29 cellular contexts compared by ENCODE assay signal in the genomic region with DNA sequence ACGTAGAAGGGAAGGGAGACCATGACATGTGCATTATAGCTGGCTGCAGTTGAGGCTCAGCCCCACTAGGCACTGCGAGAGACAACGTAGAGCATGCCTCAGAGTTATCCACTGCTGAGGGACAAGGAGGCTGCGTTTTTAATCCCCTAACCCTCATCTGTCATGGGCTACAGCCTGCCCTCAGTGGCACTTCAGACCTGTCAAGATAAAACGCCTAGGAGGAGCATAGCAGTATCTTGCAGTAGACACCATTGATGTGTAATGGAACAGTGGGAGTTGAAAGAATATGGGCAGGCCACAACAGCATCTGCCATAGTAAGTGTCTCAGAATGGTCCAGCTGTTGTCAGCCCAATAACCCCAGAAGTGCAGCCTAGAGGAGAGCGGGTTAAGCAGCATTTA.
"Had no signal": no experiment of that assay in that cellular context is flagged by ENCODE, and none has a peak within 500 bp of the region (broad histone marks: within the 10 kb centered on the region; RNA-seq: fewer than 3 reads in every experiment).

No MANE protein-coding gene starts in this region.

- H3K4me3 ChIP-seq: adrenal gland, body of pancreas, colonic mucosa, esophagus squamous epithelium had no signal

- H3K4me1 ChIP-seq: adrenal gland, body of pancreas, colonic mucosa had no signal

- H3K4me1 Mint-ChIP-seq: activated CD4-positive, alpha-beta T cell treated with anti-CD3 and anti-CD28 coated beads for 36 hours; activated CD4-positive, alpha-beta T cell treated with anti-CD3 and anti-CD28 coated beads, Interleukin-2, amount 10 ng/mL, durations not matched to agents 24 days and 14 days; activated CD8-positive, alpha-beta memory T cell treated with anti-CD3 and anti-CD28 coated beads, Interleukin-2, amount 10 ng/mL, durations not matched to agents 7 days and 5 days; activated naive CD4-positive, alpha-beta T cell treated with anti-CD3 and anti-CD28 coated beads, Interleukin-2, amount 50 U/mL, for 24 hours; activated naive CD8-positive, alpha-beta T cell treated with anti-CD3 and anti-CD28 coated beads for 36 hours; activated naive CD8-positive, alpha-beta T cell treated with anti-CD3 and anti-CD28 coated beads, Interleukin-2, amount 50 U/mL, for 24 hours had no signal

- H3K36me3 ChIP-seq: adrenal gland, colonic mucosa, esophagus squamous epithelium had no signal

- DNase-seq: activated CD4-positive, alpha-beta memory T cell treated with anti-CD3 and anti-CD28 coated beads for 36 hours; activated CD4-positive, alpha-beta T cell treated with anti-CD3 and anti-CD28 coated beads for 36 hours; activated CD4-positive, alpha-beta T cell treated with anti-CD3 and anti-CD28 coated beads, Interleukin-2, amount 10 ng/mL, durations not matched to agents 24 days and 14 days; activated CD4-positive, CD25-positive, alpha-beta regulatory T cell; activated CD4-positive, CD25-positive, alpha-beta regulatory T cell treated with anti-CD3 and anti-CD28 coated beads, Interleukin-2, amount 50 U/mL, for 72 hours; activated CD8-positive, alpha-beta memory T cell treated with anti-CD3 and anti-CD28 coated beads, Interleukin-2, amount 10 ng/mL, durations not matched to agents 7 days and 5 days; activated CD8-positive, alpha-beta memory T cell treated with anti-CD3 and anti-CD28 coated beads, Interleukin-2, amount 50 U/mL, for 4 hours; activated CD8-positive, alpha-beta T cell treated with anti-CD3 and anti-CD28 coated beads, Interleukin-2, amount 10 ng/mL, durations not matched to agents 7 days and 5 days; activated effector memory CD4-positive, alpha-beta T cell treated with anti-CD3 and anti-CD28 coated beads, Interleukin-2, amount 50 U/mL, for 16 hours; activated naive CD4-positive, alpha-beta T cell treated with anti-CD3 and anti-CD28 coated beads for 36 hours; activated naive CD8-positive, alpha-beta T cell treated with anti-CD3 and anti-CD28 coated beads for 36 hours; activated naive CD8-positive, alpha-beta T cell treated with anti-CD3 and anti-CD28 coated beads, Interleukin-2, amount 50 U/mL, for 24 hours; activated T-cell treated with anti-CD3 and anti-CD28 coated beads, Interleukin-2, amount 50 U/mL, for 1 hour; activated T-cell treated with anti-CD3 and anti-CD28 coated beads, Interleukin-2, amount 50 U/mL, for 48 hours; adrenal gland; amygdala; aorta; body of pancreas; central memory CD4-positive, alpha-beta T cell; cerebellar nuclear complex; colonic mucosa; effector CD8-positive, alpha-beta T cell; esophagus squamous epithelium; head of caudate nucleus; T-helper 2 cell had no signal

- H3K4me3 Mint-ChIP-seq: activated CD4-positive, alpha-beta memory T cell treated with anti-CD3 and anti-CD28 coated beads for 36 hours; activated CD4-positive, alpha-beta T cell treated with anti-CD3 and anti-CD28 coated beads for 36 hours; activated CD4-positive, alpha-beta T cell treated with anti-CD3 and anti-CD28 coated beads, Interleukin-2, amount 10 ng/mL, durations not matched to agents 24 days and 14 days; activated CD8-positive, alpha-beta memory T cell treated with anti-CD3 and anti-CD28 coated beads, Interleukin-2, amount 10 ng/mL, durations not matched to agents 7 days and 5 days; activated CD8-positive, alpha-beta T cell treated with anti-CD3 and anti-CD28 coated beads, Interleukin-2, amount 10 ng/mL, durations not matched to agents 7 days and 5 days; activated naive CD4-positive, alpha-beta T cell treated with anti-CD3 and anti-CD28 coated beads for 36 hours; activated naive CD4-positive, alpha-beta T cell treated with anti-CD3 and anti-CD28 coated beads, Interleukin-2, amount 50 U/mL, for 24 hours; activated naive CD8-positive, alpha-beta T cell treated with anti-CD3 and anti-CD28 coated beads for 36 hours; activated naive CD8-positive, alpha-beta T cell treated with anti-CD3 and anti-CD28 coated beads, Interleukin-2, amount 50 U/mL, for 24 hours; activated T-helper 1 cell treated with anti-CD3 and anti-CD28 coated beads, Interleukin-12 subunit alpha, Interleukin-12 subunit beta, Interleukin-2, Interleukin-4 antibody, amounts not matched to agents 30 ng/mL and 10 ng/mL and 1 ng/mL, durations not matched to agents 14 hours and 24 hours and 36 hours had no signal

- H3K9me3 ChIP-seq: adrenal gland, body of pancreas, colonic mucosa, esophagus squamous epithelium had no signal

- ATAC-seq: activated CD4-positive, alpha-beta T cell treated with anti-CD3 and anti-CD28 coated beads for 36 hours; activated CD8-positive, alpha-beta memory T cell treated with anti-CD3 and anti-CD28 coated beads, Interleukin-2, amount 10 ng/mL, durations not matched to agents 7 days and 5 days; activated CD8-positive, alpha-beta T cell treated with anti-CD3 and anti-CD28 coated beads, Interleukin-2, amount 10 ng/mL, durations not matched to agents 7 days and 5 days; activated naive CD8-positive, alpha-beta T cell treated with anti-CD3 and anti-CD28 coated beads, Interleukin-2, amount 50 U/mL, for 24 hours; body of pancreas had no signal

- H3K27me3 ChIP-seq: adrenal gland, body of pancreas, colonic mucosa, esophagus squamous epithelium had no signal

- H3K27me3 Mint-ChIP-seq: activated CD4-positive, alpha-beta memory T cell treated with anti-CD3 and anti-CD28 coated beads for 36 hours; activated CD4-positive, alpha-beta T cell treated with anti-CD3 and anti-CD28 coated beads for 36 hours; activated CD4-positive, alpha-beta T cell treated with anti-CD3 and anti-CD28 coated beads, Interleukin-2, amount 10 ng/mL, durations not matched to agents 24 days and 14 days; activated CD8-positive, alpha-beta memory T cell treated with anti-CD3 and anti-CD28 coated beads, Interleukin-2, amount 10 ng/mL, durations not matched to agents 7 days and 5 days; activated naive CD8-positive, alpha-beta T cell treated with anti-CD3 and anti-CD28 coated beads for 36 hours; activated naive CD8-positive, alpha-beta T cell treated with anti-CD3 and anti-CD28 coated beads, Interleukin-2, amount 50 U/mL, for 24 hours had no signal

- H3K9me3 Mint-ChIP-seq: activated CD4-positive, alpha-beta memory T cell treated with anti-CD3 and anti-CD28 coated beads for 36 hours; activated CD4-positive, alpha-beta T cell treated with anti-CD3 and anti-CD28 coated beads, Interleukin-2, amount 10 ng/mL, durations not matched to agents 24 days and 14 days; activated naive CD8-positive, alpha-beta T cell treated with anti-CD3 and anti-CD28 coated beads for 36 hours had no signal

- H3K27ac Mint-ChIP-seq: activated CD4-positive, alpha-beta memory T cell treated with anti-CD3 and anti-CD28 coated beads for 36 hours; activated CD4-positive, alpha-beta T cell treated with anti-CD3 and anti-CD28 coated beads for 36 hours; activated CD4-positive, alpha-beta T cell treated with anti-CD3 and anti-CD28 coated beads, Interleukin-2, amount 10 ng/mL, durations not matched to agents 24 days and 14 days; activated CD8-positive, alpha-beta memory T cell treated with anti-CD3 and anti-CD28 coated beads, Interleukin-2, amount 10 ng/mL, durations not matched to agents 7 days and 5 days; activated CD8-positive, alpha-beta T cell treated with anti-CD3 and anti-CD28 coated beads, Interleukin-2, amount 10 ng/mL, durations not matched to agents 7 days and 5 days; activated naive CD4-positive, alpha-beta T cell treated with anti-CD3 and anti-CD28 coated beads for 36 hours; activated naive CD4-positive, alpha-beta T cell treated with anti-CD3 and anti-CD28 coated beads, Interleukin-2, amount 50 U/mL, for 24 hours; activated naive CD8-positive, alpha-beta T cell treated with anti-CD3 and anti-CD28 coated beads for 36 hours; activated naive CD8-positive, alpha-beta T cell treated with anti-CD3 and anti-CD28 coated beads, Interleukin-2, amount 50 U/mL, for 24 hours; activated T-helper 1 cell treated with anti-CD3 and anti-CD28 coated beads, Interleukin-12 subunit alpha, Interleukin-12 subunit beta, Interleukin-2, Interleukin-4 antibody, amounts not matched to agents 30 ng/mL and 10 ng/mL and 1 ng/mL, durations not matched to agents 14 hours and 24 hours and 36 hours; activated T-helper 2 cell treated with anti-CD3 and anti-CD28 coated beads, Interferon-gamma antibody, Interleukin-2, Interleukin-4, amounts not matched to agents 10 μg/mL and 5 μg/mL and 100 μg/mL, durations not matched to agents 14 hours and 24 hours and 36 hours had no signal

- H3K27ac ChIP-seq: adrenal gland, body of pancreas, colonic mucosa, epithelial cell of prostate had no signal

- H3K36me3 Mint-ChIP-seq: activated CD4-positive, alpha-beta memory T cell treated with anti-CD3 and anti-CD28 coated beads for 36 hours; activated CD8-positive, alpha-beta memory T cell treated with anti-CD3 and anti-CD28 coated beads, Interleukin-2, amount 10 ng/mL, durations not matched to agents 7 days and 5 days; activated naive CD4-positive, alpha-beta T cell treated with anti-CD3 and anti-CD28 coated beads, Interleukin-2, amount 50 U/mL, for 24 hours; activated naive CD8-positive, alpha-beta T cell treated with anti-CD3 and anti-CD28 coated beads for 36 hours had no signal
